ENCODE assay signal across 15 cellular contexts in genomic region chr7:100246865-100247137, GRCh38. TPM values are rescaled to one million over a fixed set of nuclear protein-coding genes. Genes with fewer than 3 reads are reported as not detected.
DNase-seq lines count a peak whose midpoint lies in the region; ATAC-seq, FAIRE-seq and TF ChIP-seq lines count a peak whose summit lies in the region.
"Not testable (repeated sequence)": the region's sequence is repeated elsewhere in the genome, so short reads cannot be mapped to it uniquely, and the experiment has no call there.
"Had no signal": no experiment of that assay in that cellular context is flagged by ENCODE, and none has a peak within 500 bp of the region (broad histone marks: within the 10 kb centered on the region; RNA-seq: fewer than 3 reads in every experiment).

No MANE protein-coding gene starts in this region.

- not testable (repeated sequence) for H3K27me3 Mint-ChIP-seq in type B pancreatic cell

- not testable (repeated sequence) for H4K12ac ChIP-seq in trophoblast cell (ENCODE audit: low read depth, low read length)

- not testable (repeated sequence) for H3K9me2 ChIP-seq in HCT116 (ENCODE audit: insufficient read depth)

- not testable (repeated sequence) for H3K36me3 Mint-ChIP-seq in type B pancreatic cell

- RAD21 ChIA-PET in HCT116 (lab: Charles Lee; ENCODE audit: low non-redundant PET in 1 of 2, low total read pairs in 2 of 2, uncharacterized antibody in 2 of 2, unreplicated experiment in 2 of 2) = not testable (repeated sequence)

- not testable (repeated sequence) for H2BK20ac ChIP-seq in H1 (ENCODE audit: low read length)

- H3K4me1 ChIP-seq in A549 = peaks cover 78% of the 10 kb centered on the region
- peaks cover 34 to 55% of the 10 kb centered on the region in 2 experiments for H3K4me1 ChIP-seq in HCT116 (ENCODE audit: control insufficient read depth in 1 of 2, insufficient read depth in 2 of 2, low read length in 2 of 2)
- H3K4me1 ChIP-seq in H1 (replicated peaks in 1 of 4; ENCODE audit: control insufficient read depth in 3 of 4, insufficient read depth in 4 of 4, low read length in 3 of 4) = peaks cover 8 to 18% (median 11%) of the 10 kb centered on the region in 4 experiments
- not testable (repeated sequence) for H3K4me1 ChIP-seq in mesendoderm (ENCODE audit: control insufficient read depth, low read depth, low read length); trophoblast cell (ENCODE audit: control insufficient read depth in 1 of 2, insufficient read depth in 2 of 2, low read length in 2 of 2)

- not testable (repeated sequence) for H3K9me3 Mint-ChIP-seq in type B pancreatic cell

- H3K4me2 ChIP-seq in A549 = peak overlapping the region; percentile 75
- peak overlapping the region; percentile 81 for H3K4me2 ChIP-seq in HCT116 (ENCODE audit: low read length)
- H3K4me2 ChIP-seq in H1 (ENCODE audit: insufficient read depth in 1 of 2, low read depth in 2 of 2, low read length in 2 of 2) = peak overlapping the region; percentile 22 to 42; a peak in 3 of 4 replicates
- not testable (repeated sequence) for H3K4me2 ChIP-seq in mesendoderm (ENCODE audit: low read length); trophoblast cell (ENCODE audit: low read length)

- H4K91ac ChIP-seq in H1 (replicated peaks; ENCODE audit: insufficient read length, low read length) = not testable (repeated sequence)
- peak overlapping the region; percentile 63 for H4K91ac ChIP-seq in trophoblast cell (ENCODE audit: low read depth, low read length)

- FAIRE-seq in A549 (lab: Jason Lieb, UNC); H1 (lab: Jason Lieb, UNC): not testable (repeated sequence)

- H2BK120ac ChIP-seq in H1 (replicated peaks; ENCODE audit: low read depth, low read length); mesendoderm (ENCODE audit: low read depth, low read length); trophoblast cell (ENCODE audit: insufficient read depth, low read length, poor library complexity): not testable (repeated sequence)

- not testable (repeated sequence) for H3K79me1 ChIP-seq in H1 (ENCODE audit: low read depth, low read length); mesendoderm (ENCODE audit: low read length); trophoblast cell (ENCODE audit: low read length)

- intact Hi-C loops in HCT116 (cut with micrococcal nuclease) = not testable (repeated sequence)

- BruUV-seq in HCT116 (replicated peaks; lab: Mats Ljungman, UMichigan) = not testable (repeated sequence)

- H3K14ac ChIP-seq in H1 (ENCODE audit: insufficient read length) = not testable (repeated sequence)
- peak overlapping the region; percentile 39 for H3K14ac ChIP-seq in trophoblast cell (ENCODE audit: low read length)

- H3K27ac ChIP-seq in A549 (peak overlapping the region; percentile 86 to 96), HCT116 (ENCODE audit: low read depth, low read length) (peak overlapping the region; percentile 64), VCaP (peak overlapping the region; percentile 72), H1 (ENCODE audit: low read depth, low read length) (peak overlapping the region; percentile 71; the same call in 1 of the 2 replicates)
- not testable (repeated sequence) for H3K27ac ChIP-seq in mesendoderm (ENCODE audit: low read depth, low read length); trophoblast cell (ENCODE audit: low read depth, low read length)

- H3K23ac ChIP-seq in H1 (ENCODE audit: insufficient read length); mesendoderm (ENCODE audit: low read length); trophoblast cell (ENCODE audit: low read length): not testable (repeated sequence)

- not testable (repeated sequence) for H4K8ac ChIP-seq in H1 (ENCODE audit: extremely low read depth, insufficient read depth, low read length); mesendoderm (ENCODE audit: low read depth, low read length); trophoblast cell (ENCODE audit: low read depth, low read length)

- H2AK5ac ChIP-seq in H1 (ENCODE audit: low read depth, low read length); mesendoderm (ENCODE audit: low read length); trophoblast cell (ENCODE audit: low read length): not testable (repeated sequence)

- not testable (repeated sequence) for H3K18ac ChIP-seq in H1 (ENCODE audit: extremely low read depth, low read length)
- peak overlapping the region; percentile 52 for H3K18ac ChIP-seq in mesendoderm (ENCODE audit: low read length)
- H3K18ac ChIP-seq in trophoblast cell (ENCODE audit: low read length) = peak overlapping the region; percentile 72

- H3K4me3 Mint-ChIP-seq in type B pancreatic cell = peak overlapping the region; percentile 70

- H2BK5ac ChIP-seq in H1 (ENCODE audit: low read depth, low read length) = 0 out of 2 replicates have a peak overlapping the region, but pooled peaks have one; percentile 74
- H2BK5ac ChIP-seq in mesendoderm (ENCODE audit: low read length); trophoblast cell (ENCODE audit: low read depth, low read length, poor library complexity): not testable (repeated sequence)

- not testable (repeated sequence) for H3K56ac ChIP-seq in H1 (replicated peaks; ENCODE audit: insufficient read length, low read depth, low read length); mesendoderm (ENCODE audit: low read length)

- not testable (repeated sequence) for H2AFZ ChIP-seq in HCT116 (ENCODE audit: low read depth, low read length, poor library complexity, severe bottlenecking); H1 (ENCODE audit: low read length)
- H2AFZ ChIP-seq in trophoblast cell (ENCODE audit: insufficient read depth, low read length, poor library complexity) = peak overlapping the region; percentile 17

- H3K9ac ChIP-seq in HCT116 (ENCODE audit: low read length) = peak overlapping the region; percentile 43
- H3K9ac ChIP-seq in H1 (replicated peaks in 1 of 4; ENCODE audit: extremely low read depth in 1 of 4, low read depth in 3 of 4, low read length in 3 of 4); mesendoderm (ENCODE audit: low read length); trophoblast cell (ENCODE audit: low read length): not testable (repeated sequence)

- not testable (repeated sequence) for TF ChIP-seq EP300 in A549 (IDR thresholded peaks at IDR 0.05); H1 (IDR thresholded peaks at IDR 0.05; ENCODE audit: borderline replicate concordance in 1 of 2, low read depth in 2 of 2, low read length in 2 of 2)

- not testable (repeated sequence) for H4K20me1 ChIP-seq in HCT116 (ENCODE audit: insufficient read depth); H1 (replicated peaks in 1 of 2; ENCODE audit: control insufficient read depth in 1 of 2, insufficient read depth in 2 of 2, low read length in 2 of 2)

- H3K79me2 ChIP-seq in HCT116 (ENCODE audit: insufficient read depth, low read length); mesendoderm (ENCODE audit: control insufficient read depth, insufficient read depth, low read length); trophoblast cell (ENCODE audit: control insufficient read depth, insufficient read depth, low read length, poor library complexity): not testable (repeated sequence)
- H3K79me2 ChIP-seq in H1 (ENCODE audit: control insufficient read depth in 1 of 2, insufficient read depth in 2 of 2, low read length in 2 of 2) = peaks cover 0 to 18% of the 10 kb centered on the region in 2 experiments; a peak in 2 of 4 replicates

- H2BK12ac ChIP-seq in H1 (ENCODE audit: low read depth, low read length) = not testable (repeated sequence)
- H2BK12ac ChIP-seq in trophoblast cell (ENCODE audit: low read length) = peak overlapping the region; percentile 21

- 37% methylated on average over 9 of the region's 9 CpGs for WGBS in A549 (ENCODE audit: missing lambda C conversion rate)
- 81% methylated on average over 8 of the region's 9 CpGs; no CpG with 5 or more reads in 1 of the 2 experiments for WGBS in H1 (ENCODE audit: extremely low coverage in 1 of 2, insufficient coverage in 1 of 2, insufficient read length in 1 of 2, insufficient replicate concordance in 2 of 2, low coverage in 1 of 2, low lambda C conversion rate in 2 of 2, missing lambda C conversion rate in 1 of 2), 2 experiments
- no CpG with 5 or more reads among the region's 9 CpGs for WGBS in mesendoderm (ENCODE audit: extremely low coverage, insufficient coverage, low lambda C conversion rate)
- WGBS in trophoblast cell (ENCODE audit: extremely low coverage, insufficient coverage, insufficient read length) = no CpG with 5 or more reads among the region's 9 CpGs

- H2BK15ac ChIP-seq in H1 (ENCODE audit: low read length); mesendoderm (replicated peaks; ENCODE audit: low read depth): not testable (repeated sequence)

- H3K4me1 Mint-ChIP-seq in type B pancreatic cell (ENCODE audit: unreplicated experiment) = peaks cover 52% of the 10 kb centered on the region

- ATAC-seq in A549, HCT116: not testable (repeated sequence)

- not testable (repeated sequence) for TF ChIP-seq RAD21 in A549 (conservative IDR thresholded peaks at IDR 0.05 in 1 of 2, IDR thresholded peaks at IDR 0.05 in 1 of 2); HCT116 (IDR thresholded peaks at IDR 0.05; ENCODE audit: low read depth); H1 (IDR thresholded peaks at IDR 0.05 in 1 of 2, conservative IDR thresholded peaks at IDR 0.05 in 1 of 2; ENCODE audit: low read depth in 2 of 2, low read length in 2 of 2)

- not testable (repeated sequence) for H3K4ac ChIP-seq in H1 (replicated peaks; ENCODE audit: insufficient read length, low read depth, low read length); mesendoderm (ENCODE audit: low read depth, low read length); trophoblast cell (ENCODE audit: low read depth, low read length)

- POLR2A ChIA-PET in A549 (lab: Yijun Ruan, JAX) (interaction anchor here (0.5 to 1.0 kb wide), 2 partner anchors 108 to 182 kb away, joined by 3 to 5 read pairs; partner anchors contain the start of gene MEPCE), H1 (lab: Charles Lee; ENCODE audit: partially characterized antibody) (interaction anchor here (1.6 kb wide), 1 partner anchor 182 kb away, joined by 6 read pairs; the partner anchor contains the start of gene ZCWPW1)
- POLR2A ChIA-PET in HCT116 (lab: Charles Lee) = not testable (repeated sequence)

- not testable (repeated sequence) for H3K9me3 ChIP-seq in A549; HCT116 (ENCODE audit: control insufficient read depth in 1 of 2, insufficient read depth in 1 of 2, low read depth in 1 of 2, low read length in 2 of 2); H1 (ENCODE audit: insufficient read depth in 2 of 2, low read depth in 1 of 2, low read length in 1 of 2); trophoblast cell (ENCODE audit: insufficient read depth, low read depth, low read length)

- CTCF ChIA-PET in A549 (lab: Yijun Ruan, JAX) (interaction anchor here (0.9 to 1.2 kb wide), 4 partner anchors 8 to 387 kb away, joined by 3 to 4 read pairs (median 4); no protein-coding TSS in a partner anchor), HCT116 (lab: Charles Lee) (interaction anchor here (1.3 kb wide), 1 partner anchor 18 kb away, joined by 3 read pairs; no protein-coding TSS in a partner anchor), H1 (lab: Charles Lee; ENCODE audit: partially characterized antibody) (interaction anchor here (0.5 to 2.0 kb wide), 4 partner anchors 14 to 340 kb away, joined by 3 to 6 read pairs (median 4); no protein-coding TSS in a partner anchor)

- DNase-seq in A549 (ENCODE audit: low read depth in 1 of 2, low spot score in 1 of 2); HCT116 (ENCODE audit: low read depth, low spot score); H1 (ENCODE audit: low read depth in 1 of 2, low spot score in 2 of 2); mesendoderm; trophoblast cell; type B pancreatic cell (ENCODE audit: extremely low spot score, unreplicated experiment): not testable (repeated sequence)
- DNase-seq in NB4 (ENCODE audit: low read depth) = peak; percentile 63

- not testable (repeated sequence) for H3K23me2 ChIP-seq in H1 (ENCODE audit: low read depth, low read length)

- H3K27ac Mint-ChIP-seq in type B pancreatic cell = peak overlapping the region; percentile 97

- TF ChIP-seq POLR2A in A549 (IDR thresholded peaks at IDR 0.05; ENCODE audit: low read length); HCT116 (IDR thresholded peaks at IDR 0.05; ENCODE audit: borderline replicate concordance, extremely low read depth, insufficient read depth, insufficient read length); NB4 (IDR thresholded peaks at IDR 0.05; ENCODE audit: extremely low read depth, insufficient read length); H1 (IDR thresholded peaks at IDR 0.05; ENCODE audit: control extremely low read depth in 1 of 2, low read depth in 2 of 2, low read length in 2 of 2): not testable (repeated sequence)

- H3K36me3 ChIP-seq in HCT116 (ENCODE audit: control insufficient read depth in 1 of 2, insufficient read depth in 2 of 2, low read length in 2 of 2); H1 (ENCODE audit: control insufficient read depth in 2 of 4, insufficient read depth in 4 of 4, low read length in 3 of 4); mesendoderm (ENCODE audit: control insufficient read depth, insufficient read depth, low read length); trophoblast cell (ENCODE audit: control insufficient read depth in 1 of 2, insufficient read depth in 2 of 2, low read length in 2 of 2): not testable (repeated sequence)

- H3K4me3 ChIP-seq in A549; HCT116 (replicated peaks in 1 of 2; ENCODE audit: low read depth in 1 of 2, low read length in 2 of 2); NB4 (ENCODE audit: low read depth, low read length); H1 (ENCODE audit: extremely low read depth in 1 of 4, insufficient read depth in 2 of 4, low read depth in 3 of 4, low read length in 4 of 4); mesendoderm (ENCODE audit: low read length); trophoblast cell (ENCODE audit: low read depth, low read length): not testable (repeated sequence)

- H3K27me3 ChIP-seq in HCT116 (ENCODE audit: insufficient read depth, low read length); H1 (replicated peaks in 1 of 4; ENCODE audit: control insufficient read depth in 3 of 4, extremely low read depth in 1 of 4, insufficient read depth in 3 of 4, low read length in 3 of 4); mesendoderm (ENCODE audit: insufficient read depth, low read length, poor library complexity); trophoblast cell (ENCODE audit: insufficient read depth, low read length): not testable (repeated sequence)

- TF ChIP-seq CTCF in A549 (IDR thresholded peaks at IDR 0.05); HCT116 (IDR thresholded peaks at IDR 0.05 in 2 of 3, conservative IDR thresholded peaks at IDR 0.05 in 1 of 3; ENCODE audit: borderline replicate concordance in 1 of 3, insufficient read depth in 1 of 3, low read depth in 2 of 3, low read length in 2 of 3); NB4 (IDR thresholded peaks at IDR 0.05; ENCODE audit: low read depth, low read length); VCaP (conservative IDR thresholded peaks at IDR 0.05); H1 (IDR thresholded peaks at IDR 0.05; ENCODE audit: control extremely low read depth in 1 of 3, insufficient read depth in 1 of 3, low read depth in 1 of 3, low read length in 3 of 3); type B pancreatic cell (conservative IDR thresholded peaks at IDR 0.05): not testable (repeated sequence)

- not testable (repeated sequence) for H4K5ac ChIP-seq in H1 (ENCODE audit: insufficient read length, low read depth, low read length); mesendoderm (ENCODE audit: low read length)

RNA-seq across cellular contexts. Expression of gene PVRIG, which starts 27.1 kb away (rescaled TPM):
- polyA plus RNA-seq in A549 (2011; rRNA removed) (not detected in 2 replicates), A549 (2017; fragmentation: RNase III; extraction: RNeasy Plus Mini Kit Qiagen cat#74134 plus additional on column Dnase treatment) (not detected in 3 replicates), H1 (2011; rRNA removed) (0.15 TPM in 1 of 2 replicates, not detected in the other)
- polyA plus RNA-seq in A549 (2012; cell fraction: cytosol; rRNA removed) = not detected in 2 replicates
- 0.07 and 0.10 TPM in 2 replicates for polyA plus RNA-seq in A549 (2012; cell fraction: nucleus; rRNA removed)
- not detected in 2 replicates for polyA minus RNA-seq in A549 (2011; rRNA and poly(A)+ RNA removed)
- total RNA-seq in HCT116 (2021; ENCODE audit: unreplicated experiment) (0.30 TPM), type B pancreatic cell (ENCODE audit: low replicate concordance) (not detected in 2 replicates)
- 0.16 and 0.69 TPM in 2 replicates for polyA plus RNA-seq in HCT116 (2012)
- not detected in 2 replicates for total RNA-seq in H1 (2021; fragmentation: NEBNext Ultra II Directional; extraction: Animal tissue kit (Norgen Biotek cat#: 25700))
- polyA plus RNA-seq in H1 (2011; cell fraction: cytosol; rRNA removed) = not detected
- not detected for polyA plus RNA-seq in H1 (2011; cell fraction: nucleus; rRNA removed)
- 0.80 to 2.2 TPM (median 1.2 TPM) in 4 replicates for polyA plus RNA-seq in H1 (2012, experiment 1 of 2)
- 2.1 TPM for polyA plus RNA-seq in H1 (2012, experiment 2 of 2)
- not detected for polyA plus RNA-seq in H1 (2013, experiment 1 of 2)
- polyA plus RNA-seq in H1 (2013, experiment 2 of 2) = not detected
- not detected in 2 replicates for polyA minus RNA-seq in H1 (2011; rRNA and poly(A)+ RNA removed)
- polyA minus RNA-seq in H1 (2011; cell fraction: cytosol; rRNA and poly(A)+ RNA removed) = not detected
- polyA minus RNA-seq in H1 (2011; cell fraction: nucleus; rRNA and poly(A)+ RNA removed) = not detected
- polyA plus RNA-seq in mesendoderm (2013, experiment 1 of 2) = not detected
- polyA plus RNA-seq in mesendoderm (2013, experiment 2 of 2) = not detected
- not detected in 2 replicates for polyA plus RNA-seq in trophoblast cell (2013)
- total RNA-seq: A172, LHCN-M2, MCF 10A, Right ventricle myocardium superior, RPMI7951, SK-MEL-5 had no signal
- polyA plus RNA-seq: AG04450 had no signal
